ENCODE assay signal across 23 cellular contexts in genomic region chr18:34023471-34023870, GRCh38.
DNase-seq lines count a peak whose midpoint lies in the region; ATAC-seq, FAIRE-seq and TF ChIP-seq lines count a peak whose summit lies in the region.
"Had no signal": no experiment of that assay in that cellular context is flagged by ENCODE, and none has a peak within 500 bp of the region (broad histone marks: within the 10 kb centered on the region; RNA-seq: fewer than 3 reads in every experiment).

No MANE protein-coding gene starts in this region.

- H2AFZ ChIP-seq in MM.1S (ENCODE audit: low read length): no peak overlapping the region

- H3K9ac ChIP-seq in MM.1S (ENCODE audit: low read length): no peak overlapping the region

- H3K27me3 Mint-ChIP-seq in natural killer cell (ENCODE audit: low read depth in 2 of 2): no peaks in the 10 kb centered on the region

- ATAC-seq in GM18498 (IDR thresholded peaks at IDR 0.05; ENCODE audit: unreplicated experiment) (no peak), HG03025 (IDR thresholded peaks at IDR 0.05; ENCODE audit: low FRiP score, unreplicated experiment) (no peak), natural killer cell (no peak)
- ATAC-seq: CD8-positive, alpha-beta T cell; HepG2; left lobe of liver; right cardiac atrium had no signal

- no peaks in the 10 kb centered on the region for H3K36me3 ChIP-seq in MM.1S (replicated peaks; ENCODE audit: insufficient read depth, low read length)
- H3K36me3 ChIP-seq: colonic mucosa, stomach, vagina had no signal

- H3K27ac ChIP-seq in MM.1S (ENCODE audit: low read length): no peak overlapping the region
- H3K27ac ChIP-seq: colonic mucosa, stomach, vagina had no signal

- H3K27me3 ChIP-seq in MM.1S (replicated peaks; ENCODE audit: insufficient read depth, low read length): no peaks in the 10 kb centered on the region
- H3K27me3 ChIP-seq: colonic mucosa, stomach, vagina had no signal

- H3K4me2 ChIP-seq in MM.1S (ENCODE audit: low read depth, low read length): no peak overlapping the region

- H3K4me1 ChIP-seq in MM.1S (ENCODE audit: low read length): no peaks in the 10 kb centered on the region
- H3K4me1 ChIP-seq: colonic mucosa, vagina had no signal

- intact Hi-C loops in natural killer cell (cut with micrococcal nuclease): no loop called here

- H3K27ac Mint-ChIP-seq in natural killer cell: no peak overlapping the region
- H3K27ac Mint-ChIP-seq: CD8-positive, alpha-beta T cell had no signal

- no peaks in the 10 kb centered on the region for H3K36me3 Mint-ChIP-seq in natural killer cell
- H3K36me3 Mint-ChIP-seq: CD8-positive, alpha-beta T cell had no signal

- no peaks in the 10 kb centered on the region for H3K9me2 ChIP-seq in MM.1S (replicated peaks; ENCODE audit: insufficient read depth, low read length)

- peaks cover 6% of the 10 kb centered on the region in 2 donors for H3K9me3 Mint-ChIP-seq in natural killer cell

- no peaks in the 10 kb centered on the region for H4K20me1 ChIP-seq in MM.1S (ENCODE audit: insufficient read depth, low read length)

- no peaks in the 10 kb centered on the region for H3F3A ChIP-seq in MM.1S (ENCODE audit: insufficient read depth, low read length)

- no peaks in the 10 kb centered on the region for H3K4me1 Mint-ChIP-seq in natural killer cell

- H3K4me3 Mint-ChIP-seq in natural killer cell: no peak overlapping the region
- H3K4me3 Mint-ChIP-seq: CD8-positive, alpha-beta T cell had no signal

- no peaks in the 10 kb centered on the region for H3K79me2 ChIP-seq in MM.1S (ENCODE audit: low read length)

- peak; percentile 45 for FAIRE-seq in islet of Langerhans (lab: Jason Lieb, UNC)
- FAIRE-seq: endothelial cell of umbilical vein, HepG2 had no signal

- H3K4me3 ChIP-seq in choroid plexus epithelial cell (ENCODE audit: low read depth, low read length) (no peak overlapping the region), MM.1S (ENCODE audit: low read length) (no peak overlapping the region)
- H3K4me3 ChIP-seq: colonic mucosa, stomach, vagina had no signal

- no peaks in the 10 kb centered on the region for H3K9me3 ChIP-seq in MM.1S (replicated peaks; ENCODE audit: insufficient read depth, low read length)
- H3K9me3 ChIP-seq: colonic mucosa, stomach, vagina had no signal

- TF ChIP-seq CTCF in choroid plexus epithelial cell (conservative IDR thresholded peaks at IDR 0.05; ENCODE audit: low read depth, low read length) (no peak), MM.1S (IDR thresholded peaks at IDR 0.05; ENCODE audit: low read length) (no peak), natural killer cell (IDR thresholded peaks at IDR 0.05) (no peak)

- peak; percentile 51 for DNase-seq in A172 (ENCODE audit: low spot score)
- DNase-seq in M059J (ENCODE audit: low read depth): peak; percentile 4
- DNase-seq in choroid plexus epithelial cell (ENCODE audit: low read depth): peak; percentile 4
- no peak for DNase-seq in MM.1S
- DNase-seq in natural killer cell: no peak
- DNase-seq: activated CD4-positive, alpha-beta T cell treated with anti-CD3 and anti-CD28 coated beads for 48 hours; activated CD8-positive, alpha-beta memory T cell treated with anti-CD3 and anti-CD28 coated beads, Interleukin-2, amount 50 U/mL, for 4 hours; anterior cingulate cortex; CD8-positive, alpha-beta T cell; colonic mucosa; NCI-H2029; NCI-H510A; OCI-M1; right cardiac atrium; stimulated activated CD4-positive, alpha-beta T cell treated with anti-CD3 and anti-CD28 coated beads, Interleukin-1b, Interleukin-23, amount 100 ng/mL, for 48 hours; stomach had no signal

Comparison
In these comparisons a context has a peak if more than half of its experiments do, and no peak if none do; other contexts are left out.
1. DNase-seq: peak in A172 (single experiment), M059J (single experiment) and choroid plexus epithelial cell (single experiment); none in MM.1S (single experiment) and natural killer cell (single experiment).